ENCODE assay signal across 8 cellular contexts in the genomic region with DNA sequence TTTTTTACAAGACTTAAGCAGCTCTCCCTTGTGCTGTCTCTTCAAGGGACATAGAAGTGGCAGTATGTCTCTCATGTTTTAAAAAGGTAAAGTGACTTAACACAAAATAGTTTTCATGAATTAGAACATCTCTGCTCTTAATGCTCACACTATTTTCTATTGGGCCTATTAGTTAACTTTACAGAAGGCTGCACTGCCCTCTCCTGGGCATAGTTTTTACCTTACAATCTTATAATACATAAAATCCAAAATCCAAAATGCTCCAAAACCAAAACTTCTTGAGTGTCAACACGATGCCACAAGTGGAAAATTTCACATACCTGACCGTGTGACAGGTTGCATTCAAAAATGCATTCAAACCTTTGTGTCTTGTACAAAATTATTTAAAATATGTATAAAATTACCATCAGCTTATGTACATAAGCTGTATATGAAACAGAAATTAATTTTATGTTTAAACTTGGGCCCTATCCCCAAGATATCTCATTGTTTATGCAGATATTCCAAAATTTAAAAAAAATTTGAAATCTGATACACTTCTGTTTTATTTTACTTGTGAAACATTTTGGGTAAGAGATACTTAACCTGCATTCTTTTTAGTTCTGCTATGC. TPM values are rescaled to one million over a fixed set of nuclear protein-coding genes. Genes with fewer than 3 reads are reported as not detected.
DNase-seq lines count a peak whose midpoint lies in the region; ATAC-seq and TF ChIP-seq lines count a peak whose summit lies in the region.

No MANE protein-coding gene starts in this region.

- no peaks in the 10 kb centered on the region for H3K36me3 ChIP-seq in SJCRH30
- no peaks in the 10 kb centered on the region for H3K36me3 ChIP-seq in adrenal gland (replicated peaks in 1 of 2)

- POLR2A ChIA-PET in AG04449 (lab: Yijun Ruan, JAX), result interaction anchor here (0.8 to 1.6 kb wide), 2 partner anchors 26 to 132 kb away, joined by 3 to 5 read pairs; a partner anchor contains a TSS

- no peaks in the 10 kb centered on the region for H3K9me3 ChIP-seq in SJCRH30 (replicated peaks)
- H3K9me3 ChIP-seq in adrenal gland (replicated peaks in 1 of 3), result no peaks in the 10 kb centered on the region

- WGBS in adrenal gland, 4 donors, result 18 to 33% (median 26%) methylated on average over 2 of the region's 2 CpGs

- intact Hi-C loops in adrenal gland (cut with DNase I), result loop anchor here (2.0 to 5.0 kb wide), 3 partner anchors 55 to 64 kb away; no protein-coding TSS in a partner anchor

- H3K4me1 ChIP-seq in SJCRH30, result no peaks in the 10 kb centered on the region
- peaks cover 0 to 8% of the 10 kb centered on the region in 2 donors for H3K4me1 ChIP-seq in adrenal gland (replicated peaks in 1 of 2)

- in situ Hi-C loops in GM13976 (cut with MboI; ENCODE audit: low sequenced_read_pairs, unreplicated experiment), result loop anchor here (25.0 kb wide), 1 partner anchor 99 kb away; no protein-coding TSS in a partner anchor

- CTCF ChIA-PET in AG04449 (lab: Yijun Ruan, JAX), result interaction anchor here (0.7 to 16.7 kb wide), 45 partner anchors 10 to 621 kb away, joined by 3 to 567 read pairs (median 4); a partner anchor contains a TSS

- H3K27me3 ChIP-seq in SJCRH30, result no peaks in the 10 kb centered on the region
- H3K27me3 ChIP-seq in adrenal gland, result no peaks in the 10 kb centered on the region

- H3K4me3 ChIP-seq in AG04449 (ENCODE audit: low read depth, low read length) (no peak overlapping the region), SJCRH30 (no peak overlapping the region), adrenal gland (no peak overlapping the region)

- TF ChIP-seq CTCF in AG04449 (IDR thresholded peaks at IDR 0.05; ENCODE audit: insufficient read depth, low read length, missing control alignments), result peak; percentile 8
- no peak for TF ChIP-seq CTCF in GM13976 (IDR thresholded peaks at IDR 0.05; ENCODE audit: borderline replicate concordance, control extremely low read depth, extremely low read depth, insufficient read depth, missing control alignments)
- peak; percentile 37 to 70 (median 66) for TF ChIP-seq CTCF in adrenal gland (IDR thresholded peaks at IDR 0.05)

- DNase-seq in AG04449 (ENCODE audit: low read depth, low spot score), result no peak
- DNase-seq in GM13976 (ENCODE audit: low spot score), result peak; percentile 25
- peak; percentile 42 to 77 for DNase-seq in SJCRH30
- peak; percentile 37 to 74 (median 49) for DNase-seq in adrenal gland
- DNase-seq in iPS-NIHi7 (ENCODE audit: extremely low spot score), result peak; percentile 18
- DNase-seq in stimulated activated CD4-positive, alpha-beta T cell treated with anti-CD3 and anti-CD28 coated beads, Interleukin-4, amount 100 ng/mL, for 1 hour, result peak; percentile 45
- no peak for DNase-seq in middle frontal gyrus (ENCODE audit: extremely low spot score, low spot score)

- TF ChIP-seq POLR2A in adrenal gland (IDR thresholded peaks at IDR 0.05), result no peak

- ATAC-seq in HG03565 (IDR thresholded peaks at IDR 0.05; ENCODE audit: unreplicated experiment), result peak; percentile 47

- H3K27ac ChIP-seq in SJCRH30 (no peak overlapping the region), adrenal gland (no peak overlapping the region)

RNA-seq across cellular contexts. Expression of a gene that starts 25.8 kb away (rescaled TPM):
- total RNA-seq in SJCRH30 (2014; rRNA removed; shearing (Covaris generic)), result 20.6 and 20.8 TPM in 2 replicates
- total RNA-seq in adrenal gland, result 10 to 100 TPM in 7 of 8 donors, 1 to 10 TPM in 1; 8.7 to 21.8 (median 14.8) TPM
- 10 to 100 TPM in 2 of 3 donors, 1 to 10 TPM in 1; 3.9 to 13.7 (median 10.7) TPM for polyA plus RNA-seq in adrenal gland

Comparison
In these comparisons a context has a peak if more than half of its experiments do, and no peak if none do; other contexts are left out.
1. DNase-seq: peak in GM13976 (single experiment), SJCRH30 (2 of 2), adrenal gland (7 of 7), iPS-NIHi7 (single experiment) and stimulated activated CD4-positive, alpha-beta T cell treated with anti-CD3 and anti-CD28 coated beads, Interleukin-4, amount 100 ng/mL, for 1 hour (single experiment); none in AG04449 (single experiment) and middle frontal gyrus (single experiment).